ENCODE assay signal across 8 cellular contexts in the genomic region with DNA sequence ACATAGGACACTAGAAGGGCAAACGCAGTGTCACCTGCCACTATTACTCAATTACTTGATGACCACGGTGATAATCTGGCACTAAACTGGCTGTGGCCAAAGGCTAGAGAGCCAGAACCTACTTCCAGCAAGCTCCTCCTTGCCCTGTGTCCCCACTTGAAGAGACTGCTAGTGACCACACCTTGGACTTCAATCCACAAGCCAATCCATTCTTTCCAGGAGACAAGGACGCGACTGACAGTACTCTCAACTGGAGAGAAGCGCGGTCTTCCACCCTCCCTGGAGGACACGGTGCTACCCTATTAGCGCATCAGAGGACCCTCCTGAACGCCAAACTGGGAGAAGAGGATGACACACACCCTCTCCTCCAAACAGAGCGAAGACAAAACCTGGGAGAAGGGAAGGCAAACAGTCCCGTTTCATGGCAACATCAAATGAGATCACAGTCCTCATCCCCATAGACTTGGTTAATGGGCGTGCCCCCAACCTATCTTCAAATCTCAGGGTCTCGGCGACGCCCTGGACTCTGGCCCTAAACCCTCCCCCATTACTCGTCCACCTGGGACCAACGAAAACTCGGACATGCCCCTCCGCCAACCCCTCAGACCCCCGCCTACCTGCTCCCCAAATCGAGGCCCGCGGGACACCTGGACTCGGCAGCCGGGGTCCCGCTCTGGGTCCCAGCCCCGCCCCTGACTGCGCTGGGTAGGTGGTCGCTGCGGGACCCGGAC. TPM values are rescaled to one million over a fixed set of nuclear protein-coding genes. Genes with fewer than 3 reads are reported as not detected.
DNase-seq lines count a peak whose midpoint lies in the region; ATAC-seq and TF ChIP-seq lines count a peak whose summit lies in the region.

No MANE protein-coding gene starts in this region.

- H3K9me3 ChIP-seq in HUES64 (ENCODE audit: insufficient read depth, low read depth, low read length) (no peaks in the 10 kb centered on the region), parathyroid adenoma (ENCODE audit: control insufficient read depth, low read length) (no peaks in the 10 kb centered on the region)

- CTCF ChIA-PET in GM10248 (lab: Yijun Ruan, JAX), result interaction anchor here (1.0 to 2.2 kb wide), 2 partner anchors 10 to 12 kb away, joined by 3 to 6 read pairs; no protein-coding TSS in a partner anchor

- H3K27me3 ChIP-seq in HUES64 (ENCODE audit: insufficient read depth, low read length) (no peaks in the 10 kb centered on the region), parathyroid adenoma (ENCODE audit: control insufficient read depth, insufficient read depth, low read length) (no peaks in the 10 kb centered on the region)

- peak overlapping the region; percentile 89 for H3K4me3 ChIP-seq in HUES64 (ENCODE audit: low read length)
- H3K4me3 ChIP-seq in parathyroid adenoma (ENCODE audit: low read depth, low read length), result peak overlapping the region; percentile 98

- DNase-seq in AG08395 (ENCODE audit: low spot score) (peak; percentile 45), glomerular visceral epithelial cell (ENCODE audit: extremely low spot score) (peak; percentile 62), GM10248 (ENCODE audit: extremely low spot score) (no peak)
- DNase-seq in activated T-cell treated with anti-CD3 and anti-CD28 coated beads, Interleukin-2, amount 50 U/mL, for 24 hours, result no peak
- no peak for DNase-seq in effector CD8-positive, alpha-beta T cell (lab: John Stamatoyannopoulos, UW)

- H3K36me3 ChIP-seq in HUES64 (ENCODE audit: insufficient read depth, low read length) (peaks cover 15% of the 10 kb centered on the region), parathyroid adenoma (ENCODE audit: control insufficient read depth, insufficient read depth, low read length) (no peaks in the 10 kb centered on the region)

- no peaks in the 10 kb centered on the region for H3K9me3 Mint-ChIP-seq in activated T-cell treated with anti-CD3 and anti-CD28 coated beads, Interleukin-2, amount 50 U/mL, for 24 hours

- TF ChIP-seq CTCF in parathyroid adenoma (IDR thresholded peaks at IDR 0.05) (no peak), GM10248 (IDR thresholded peaks at IDR 0.05; ENCODE audit: control extremely low read depth, extremely low read depth, low read depth, missing control alignments) (no peak)

- H2AFZ ChIP-seq in parathyroid adenoma, result peak overlapping the region; percentile 100

- H3K4me3 Mint-ChIP-seq in activated T-cell treated with anti-CD3 and anti-CD28 coated beads, Interleukin-2, amount 50 U/mL, for 24 hours, result peak overlapping the region; percentile 85

- H3K4me2 ChIP-seq in parathyroid adenoma (ENCODE audit: low read length), result peak overlapping the region; percentile 86

- 2% methylated on average over 31 of the region's 31 CpGs for WGBS in HUES64

- peak overlapping the region; percentile 99 for H3K27ac Mint-ChIP-seq in activated T-cell treated with anti-CD3 and anti-CD28 coated beads, Interleukin-2, amount 50 U/mL, for 24 hours

- H3K27ac ChIP-seq in HUES64 (ENCODE audit: low read depth, low read length) (peak overlapping the region; percentile 96), parathyroid adenoma (peak overlapping the region; percentile 98)

- no peaks in the 10 kb centered on the region for H3K27me3 Mint-ChIP-seq in activated T-cell treated with anti-CD3 and anti-CD28 coated beads, Interleukin-2, amount 50 U/mL, for 24 hours

- POLR2A ChIA-PET in GM10248 (lab: Yijun Ruan, JAX), result interaction anchor here (0.7 to 2.3 kb wide), 6 partner anchors 7 to 167 kb away, joined by 3 to 7 read pairs (median 4); no protein-coding TSS in a partner anchor

- peaks cover 36% of the 10 kb centered on the region for H3K4me1 Mint-ChIP-seq in activated T-cell treated with anti-CD3 and anti-CD28 coated beads, Interleukin-2, amount 50 U/mL, for 24 hours (ENCODE audit: low read depth)

- H3K9ac ChIP-seq in HUES64 (ENCODE audit: low read depth, low read length), result peak overlapping the region; percentile 100
- peak overlapping the region; percentile 97 for H3K9ac ChIP-seq in parathyroid adenoma

- peaks cover 22% of the 10 kb centered on the region for H3K79me2 ChIP-seq in parathyroid adenoma

- H3K4me1 ChIP-seq in HUES64 (ENCODE audit: insufficient read depth, low read length) (peaks cover 10% of the 10 kb centered on the region; the same call in 1 of the 2 replicates), parathyroid adenoma (peaks cover 4% of the 10 kb centered on the region)

- ATAC-seq in GM18868 (IDR thresholded peaks at IDR 0.05; ENCODE audit: unreplicated experiment), result peak; percentile 22

- peaks cover 27% of the 10 kb centered on the region for H3K36me3 Mint-ChIP-seq in activated T-cell treated with anti-CD3 and anti-CD28 coated beads, Interleukin-2, amount 50 U/mL, for 24 hours (ENCODE audit: low read depth)

RNA-seq across cellular contexts. Expression of a gene that starts 0.5 kb away (rescaled TPM):
- 17.2 TPM for polyA plus RNA-seq in HUES64 (2013, experiment 1 of 2)
- 16.4 TPM for polyA plus RNA-seq in HUES64 (2013, experiment 2 of 2)

RNA-seq across cellular contexts. Expression of a gene that starts 30.3 kb away (rescaled TPM):
- polyA plus RNA-seq in HUES64 (2013, experiment 1 of 2), result 0.85 TPM
- polyA plus RNA-seq in HUES64 (2013, experiment 2 of 2), result 0.89 TPM

RNA-seq across cellular contexts. Expression of a gene that starts 44.6 kb away (rescaled TPM):
- polyA plus RNA-seq in HUES64 (2013, experiment 1 of 2), result 109 TPM
- 96.2 TPM for polyA plus RNA-seq in HUES64 (2013, experiment 2 of 2)

Comparison
In these comparisons a context has a peak if more than half of its experiments do, and no peak if none do; other contexts are left out.
1. DNase-seq: peak in AG08395 (single experiment) and glomerular visceral epithelial cell (single experiment); none in activated T-cell treated with anti-CD3 and anti-CD28 coated beads, Interleukin-2, amount 50 U/mL, for 24 hours (single experiment), effector CD8-positive, alpha-beta T cell (single experiment) and GM10248 (single experiment).